Comparison of ENCODE assay signal across 9 cellular contexts in the genomic region with DNA sequence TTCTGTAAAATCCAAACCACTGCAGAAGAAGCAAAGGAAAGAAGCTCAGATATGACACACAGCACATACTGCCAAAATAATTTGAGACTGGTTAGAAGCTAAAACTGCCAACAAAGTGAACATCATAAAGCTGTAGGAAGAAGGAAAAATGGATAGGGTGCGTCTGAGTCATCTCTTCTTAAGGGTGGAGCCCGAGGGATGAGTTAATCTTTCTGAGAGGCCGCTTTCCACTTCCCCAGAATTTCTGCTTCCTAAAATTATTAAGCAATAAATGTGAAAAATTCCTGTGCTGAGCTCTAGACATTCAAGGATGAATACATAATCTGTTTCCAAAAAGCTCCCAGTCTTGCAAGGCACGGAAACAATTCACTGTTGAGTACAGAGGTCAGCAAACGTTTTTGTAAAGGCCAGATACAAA. TPM values are rescaled to one million over a fixed set of nuclear protein-coding genes. Genes with fewer than 3 reads are reported as not detected.
DNase-seq lines count a peak whose midpoint lies in the region; ATAC-seq and TF ChIP-seq lines count a peak whose summit lies in the region.
"Had no signal": no experiment of that assay in that cellular context is flagged by ENCODE, and none has a peak within 500 bp of the region (broad histone marks: within the 10 kb centered on the region; RNA-seq: fewer than 3 reads in every experiment).

No MANE protein-coding gene starts in this region.

- H3K4me1 Mint-ChIP-seq in chondrocyte (ENCODE audit: low read depth), result peaks cover 18% of the 10 kb centered on the region

- no peak overlapping the region for H3K4me3 ChIP-seq in A673 (ENCODE audit: low read depth, low read length, poor library complexity, severe bottlenecking)
- H3K4me3 ChIP-seq in lung, result no peak overlapping the region

- no peak overlapping the region for H3K27ac ChIP-seq in A673 (ENCODE audit: low read depth, low read length, poor library complexity, severe bottlenecking)
- H3K27ac ChIP-seq in lung (ENCODE audit: low read depth in 1 of 2, low read length in 1 of 2), result peak overlapping the region in 1 of 2 donors; percentile 64

- no TSS peak for BruUV-seq in A673 (replicated peaks; lab: Mats Ljungman, UMichigan)

- H3K27me3 ChIP-seq in A673 (replicated peaks; ENCODE audit: insufficient read depth, low read depth, low read length, poor library complexity), result no peaks in the 10 kb centered on the region
- H3K27me3 ChIP-seq in lung (ENCODE audit: control insufficient read depth, insufficient read depth), result no peaks in the 10 kb centered on the region

- no peak overlapping the region for H3K4me3 Mint-ChIP-seq in chondrocyte (ENCODE audit: unreplicated experiment)

- TF ChIP-seq CTCF in A673 (conservative IDR thresholded peaks at IDR 0.05; ENCODE audit: low read depth, low read length), result no peak
- TF ChIP-seq CTCF in chondrocyte (IDR thresholded peaks at IDR 0.05), result no peak
- no peak for TF ChIP-seq CTCF in lung (IDR thresholded peaks at IDR 0.05; ENCODE audit: control extremely low read depth, extremely low read depth)

- H3K9me3 Mint-ChIP-seq in chondrocyte (ENCODE audit: low read depth), result no peaks in the 10 kb centered on the region

- CTCF ChIA-PET in A673 (lab: Charles Lee), result interaction anchor here (0.7 to 1.5 kb wide), 5 partner anchors 12 to 361 kb away, joined by 3 to 6 read pairs (median 4); no protein-coding TSS in a partner anchor

- H3K27me3 Mint-ChIP-seq in chondrocyte (ENCODE audit: low read depth), result no peaks in the 10 kb centered on the region

- H3K36me3 ChIP-seq in A673 (ENCODE audit: insufficient read depth, low read length, poor library complexity, severe bottlenecking), result peaks cover 56% of the 10 kb centered on the region
- peaks cover 18 to 22% of the 10 kb centered on the region in 2 donors for H3K36me3 ChIP-seq in lung (ENCODE audit: control insufficient read depth in 2 of 2, insufficient read depth in 2 of 2, low read length in 2 of 2)

- H3K9me3 ChIP-seq in A673 (ENCODE audit: low read depth, low read length, poor library complexity, severe bottlenecking) (no peaks in the 10 kb centered on the region), lung (ENCODE audit: control insufficient read depth in 2 of 2, insufficient read depth in 1 of 2, low read length in 1 of 2) (no peaks in the 10 kb centered on the region)

- DNase-seq in A673 (ENCODE audit: low spot score) (peak; percentile 15), HS-27A (ENCODE audit: low read depth) (peak; percentile 45), chondrocyte (ENCODE audit: low spot score) (no peak), lung (ENCODE audit: low spot score) (no peak), NCI-H2107 (lab: John Stamatoyannopoulos, UW) (no peak), mucosa of gallbladder (ENCODE audit: low spot score) (no peak), SHP77 treated with DMSO at 0.1 percent for 48 hours (lab: John Stamatoyannopoulos, UW) (no peak)
- DNase-seq: DMS153 had no signal

- intact Hi-C loops in A673 (cut with micrococcal nuclease; ENCODE audit: unreplicated experiment), result loop anchor here (5.0 kb wide), 1 partner anchor 260 kb away; no protein-coding TSS in a partner anchor

- 50 to 54% methylated on average over 5 of the region's 5 CpGs for WGBS in lung, 2 donors

- no peaks in the 10 kb centered on the region for H3K4me1 ChIP-seq in A673 (ENCODE audit: insufficient read depth, low read length, poor library complexity, severe bottlenecking)
- no peaks in the 10 kb centered on the region for H3K4me1 ChIP-seq in lung (ENCODE audit: control insufficient read depth in 2 of 2, insufficient read depth in 2 of 2, low read length in 2 of 2)

- POLR2A ChIA-PET in A673 (lab: Charles Lee; ENCODE audit: low non-redundant PET), result no interaction called here

- ATAC-seq in lung (ENCODE audit: insufficient read depth, low FRiP score) (peak; percentile 60), HG03442 (IDR thresholded peaks at IDR 0.05; ENCODE audit: unreplicated experiment) (no peak)

- H3K36me3 Mint-ChIP-seq in chondrocyte (ENCODE audit: low read depth), result peaks cover 26% of the 10 kb centered on the region

- peak overlapping the region; percentile 65 for H3K27ac Mint-ChIP-seq in chondrocyte (ENCODE audit: unreplicated experiment)

RNA-seq across cellular contexts. Expression of gene PPT1, which starts 20.1 kb away (rescaled TPM):
- total RNA-seq in A673 (2021), result 65.7 and 76.3 TPM in 2 replicates
- total RNA-seq in chondrocyte, result 48.3 to 79.0 TPM (median 48.6 TPM) in 3 replicates
- 100 to 1,000 TPM in 1 of 2 donors, 10 to 100 TPM in 1; 73.2 to 152 TPM for total RNA-seq in lung
- polyA plus RNA-seq in lung, result 100 to 1,000 TPM; 103 to 147 TPM
- total RNA-seq in mucosa of gallbladder, result 75.9 TPM

RNA-seq across cellular contexts. Expression of gene CAP1, which starts 36.4 kb away (rescaled TPM):
- total RNA-seq in A673 (2021) (266 and 285 TPM in 2 replicates), chondrocyte (415 to 576 TPM (median 558 TPM) in 3 replicates), lung (100 to 1,000 TPM; 170 to 400 TPM), mucosa of gallbladder (313 TPM)
- 100 to 1,000 TPM; 109 to 454 TPM for polyA plus RNA-seq in lung

Comparison
In these comparisons a context has a peak if more than half of its experiments do, and no peak if none do; other contexts are left out.
1. DNase-seq: peak in A673 (single experiment) and HS-27A (single experiment); none in chondrocyte (single experiment), lung (single experiment), NCI-H2107 (single experiment), mucosa of gallbladder (single experiment) and SHP77 treated with DMSO at 0.1 percent for 48 hours (single experiment).